13 cellular contexts compared by ENCODE assay signal in the genomic region with DNA sequence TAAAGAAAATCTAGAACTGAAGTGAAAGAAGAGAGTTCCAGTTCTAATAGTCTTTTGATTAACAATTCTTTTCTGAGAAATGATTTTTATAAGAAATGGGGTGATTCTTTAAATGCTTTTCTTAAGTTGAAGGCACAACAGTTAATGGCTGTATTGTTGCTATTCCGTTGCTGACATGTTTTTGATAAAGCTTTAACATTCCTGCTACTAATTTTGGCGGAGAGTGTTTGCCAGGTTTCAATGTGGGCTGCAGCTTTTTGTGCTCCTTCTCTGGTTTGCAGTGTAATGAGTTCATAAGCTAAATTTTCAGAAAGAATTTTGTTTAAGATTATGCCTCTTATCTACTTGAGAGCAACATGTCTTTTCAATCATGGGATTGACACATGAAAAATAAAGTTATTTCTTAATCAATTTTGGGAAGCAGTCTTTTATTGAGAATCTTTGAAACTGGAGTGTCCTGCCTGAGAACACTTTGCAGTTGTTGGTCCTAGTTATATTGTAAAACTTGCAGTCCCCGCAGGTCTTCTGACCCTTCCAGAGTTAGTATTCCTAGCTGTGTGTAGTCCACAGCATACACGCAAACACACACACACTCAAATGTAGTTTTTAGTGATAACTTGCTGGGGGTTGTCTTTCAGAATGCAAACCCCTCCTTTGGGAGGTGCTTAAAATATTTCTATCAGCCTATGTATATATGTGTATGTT. TPM values are rescaled to one million over a fixed set of nuclear protein-coding genes. Genes with fewer than 3 reads are reported as not detected.
DNase-seq lines count a peak whose midpoint lies in the region; ATAC-seq lines count a peak whose summit lies in the region.
"Had no signal": no experiment of that assay in that cellular context is flagged by ENCODE, and none has a peak within 500 bp of the region (broad histone marks: within the 10 kb centered on the region; RNA-seq: fewer than 3 reads in every experiment).

No MANE protein-coding gene starts in this region.

- H3K18ac ChIP-seq in mesenchymal stem cell (ENCODE audit: low read depth in 1 of 2, low read length in 2 of 2) = no peak overlapping the region

- 98% methylated on average over 2 of the region's 4 CpGs for WGBS in mesenchymal stem cell

- no peaks in the 10 kb centered on the region for H3K27me3 Mint-ChIP-seq in CD4-positive, CD25-positive, alpha-beta regulatory T cell

- H3K9me3 ChIP-seq in CD4-positive, CD25-positive, alpha-beta regulatory T cell (ENCODE audit: control insufficient read depth in 2 of 2, low read length in 2 of 2) = no peaks in the 10 kb centered on the region
- H3K9me3 ChIP-seq in mesenchymal stem cell (ENCODE audit: control insufficient read depth, low read length) = no peaks in the 10 kb centered on the region

- H2BK120ac ChIP-seq in mesenchymal stem cell (ENCODE audit: low read depth, low read length) = no peak overlapping the region

- no peak overlapping the region for H3K27ac ChIP-seq in CD4-positive, CD25-positive, alpha-beta regulatory T cell (ENCODE audit: insufficient read depth, low read length, poor library complexity, severe bottlenecking)
- H3K27ac ChIP-seq in caudate nucleus (ENCODE audit: low read depth, low read length) = peak overlapping the region; percentile 17
- H3K27ac ChIP-seq in mesenchymal stem cell (ENCODE audit: low read length, poor library complexity, severe bottlenecking) = no peak overlapping the region

- no peak overlapping the region for H2AFZ ChIP-seq in mesenchymal stem cell (ENCODE audit: low read depth, low read length)
- H2AFZ ChIP-seq: GM23338 had no signal

- H3K4ac ChIP-seq in mesenchymal stem cell (ENCODE audit: low read depth in 1 of 2, low read length in 2 of 2) = no peak overlapping the region

- H3K36me3 Mint-ChIP-seq in CD4-positive, CD25-positive, alpha-beta regulatory T cell = peaks cover 36% of the 10 kb centered on the region

- no peak overlapping the region for H2BK12ac ChIP-seq in mesenchymal stem cell (ENCODE audit: low read length in 2 of 2)

- H2AK5ac ChIP-seq in mesenchymal stem cell (ENCODE audit: low read length, severe bottlenecking) = no peak overlapping the region

- no peaks in the 10 kb centered on the region for H3K9me3 Mint-ChIP-seq in CD4-positive, CD25-positive, alpha-beta regulatory T cell
- H3K9me3 Mint-ChIP-seq: CD8-positive, alpha-beta T cell; GM23338 had no signal

- no peak overlapping the region for H2BK5ac ChIP-seq in mesenchymal stem cell (ENCODE audit: low read depth, low read length, poor library complexity, severe bottlenecking)

- H3K23ac ChIP-seq in mesenchymal stem cell (ENCODE audit: low read length in 2 of 2) = no peak overlapping the region

- peak overlapping the region; percentile 71 for H3K9ac ChIP-seq in mesenchymal stem cell (ENCODE audit: low read length)

- H3K4me1 Mint-ChIP-seq in CD4-positive, CD25-positive, alpha-beta regulatory T cell = peaks cover 0 to 16% (median 5%) of the 10 kb centered on the region in 4 donors

- H3K4me3 ChIP-seq in CD4-positive, CD25-positive, alpha-beta regulatory T cell (ENCODE audit: low read depth, low read length) = no peak overlapping the region
- H3K4me3 ChIP-seq in mesenchymal stem cell (ENCODE audit: insufficient read depth in 1 of 2, low read depth in 1 of 2, low read length in 2 of 2) = no peak overlapping the region
- H3K4me3 ChIP-seq: GM23338, K562 had no signal

- intact Hi-C loops in left cardiac atrium (cut with DNase I) = no loop called here

- peaks cover 52% of the 10 kb centered on the region for H3K36me3 ChIP-seq in CD4-positive, CD25-positive, alpha-beta regulatory T cell (ENCODE audit: control insufficient read depth, insufficient read depth, low read length)
- H3K36me3 ChIP-seq in mesenchymal stem cell (ENCODE audit: control insufficient read depth in 1 of 2, insufficient read depth in 2 of 2, low read depth in 1 of 2, low read length in 2 of 2) = peaks cover 18 to 82% of the 10 kb centered on the region in 2 experiments

- no peak overlapping the region for H3K4me2 ChIP-seq in mesenchymal stem cell (ENCODE audit: low read length, poor library complexity, severe bottlenecking)
- H3K4me2 ChIP-seq: GM23338 had no signal

- H3K27ac Mint-ChIP-seq in CD4-positive, CD25-positive, alpha-beta regulatory T cell = peak overlapping the region in 2 of 3 donors; percentile 6 to 67
- H3K27ac Mint-ChIP-seq: GM23338 had no signal

- H3K4me1 ChIP-seq in CD4-positive, CD25-positive, alpha-beta regulatory T cell (ENCODE audit: control insufficient read depth, insufficient read depth, low read length, poor library complexity, severe bottlenecking) = no peaks in the 10 kb centered on the region
- H3K4me1 ChIP-seq in mesenchymal stem cell (ENCODE audit: control insufficient read depth, insufficient read depth, low read depth, low read length) = peaks cover 1% of the 10 kb centered on the region

- no peak overlapping the region for H3K4me3 Mint-ChIP-seq in CD4-positive, CD25-positive, alpha-beta regulatory T cell
- H3K4me3 Mint-ChIP-seq: CD8-positive, alpha-beta T cell; GM23338 had no signal

- H2BK15ac ChIP-seq in mesenchymal stem cell (ENCODE audit: low read depth, poor library complexity, severe bottlenecking) = no peak overlapping the region

- H3K27me3 ChIP-seq in CD4-positive, CD25-positive, alpha-beta regulatory T cell (ENCODE audit: control insufficient read depth, insufficient read depth, low read length) = no peaks in the 10 kb centered on the region
- no peaks in the 10 kb centered on the region for H3K27me3 ChIP-seq in mesenchymal stem cell (ENCODE audit: control insufficient read depth in 1 of 2, insufficient read depth in 1 of 2, low read length in 2 of 2)

- peaks cover 14% of the 10 kb centered on the region for H3K79me1 ChIP-seq in mesenchymal stem cell (replicated peaks; ENCODE audit: low read length, poor library complexity, severe bottlenecking)

- no peak overlapping the region for H4K8ac ChIP-seq in mesenchymal stem cell (ENCODE audit: low read length)

- no peak for ATAC-seq in CD4-positive, CD25-positive, alpha-beta regulatory T cell (ENCODE audit: low read depth in 2 of 2)
- ATAC-seq in left cardiac atrium = peak; percentile 10 to 38
- no peak for ATAC-seq in HG02938 (IDR thresholded peaks at IDR 0.05; ENCODE audit: unreplicated experiment)

- DNase-seq in CD4-positive, CD25-positive, alpha-beta regulatory T cell = no peak
- no peak for DNase-seq in caudate nucleus (lab: John Stamatoyannopoulos, UW)
- no peak for DNase-seq in left cardiac atrium
- DNase-seq in mesenchymal stem cell = no peak
- DNase-seq in SHP77 treated with DMSO at 0.1 percent for 48 hours (lab: John Stamatoyannopoulos, UW) = no peak
- no peak for DNase-seq in DMS114 treated with DMSO at 0.1 percent for 48 hours (lab: John Stamatoyannopoulos, UW; ENCODE audit: unreplicated experiment)
- DNase-seq: CD8-positive, alpha-beta T cell; NCI-H146; NCI-H2081 treated with DMSO at 0.1 percent for 48 hours; NCI-H526 treated with DMSO at 0.1 percent for 48 hours had no signal

- no peak overlapping the region for H4K91ac ChIP-seq in mesenchymal stem cell (ENCODE audit: low read length)

- no peak overlapping the region for H3K14ac ChIP-seq in mesenchymal stem cell (ENCODE audit: low read length in 2 of 2)

RNA-seq across cellular contexts. Expression of a gene that starts 56.7 kb away (rescaled TPM):
- total RNA-seq in CD4-positive, CD25-positive, alpha-beta regulatory T cell = not detected
- under 1 TPM in 1 of 4 donors, not detected in 3; 0.24 TPM for polyA plus RNA-seq in CD4-positive, CD25-positive, alpha-beta regulatory T cell
- total RNA-seq in left cardiac atrium = under 1 TPM; 0.29 to 0.55 TPM
- polyA plus RNA-seq in mesenchymal stem cell (2013, experiment 1 of 2) = 0.01 TPM
- polyA plus RNA-seq in mesenchymal stem cell (2013, experiment 2 of 2) = not detected
- total RNA-seq: CD8-positive, alpha-beta T cell; K562 had no signal
- polyA plus RNA-seq: K562 had no signal

Comparison
In these comparisons a context has a peak if more than half of its experiments do, and no peak if none do; other contexts are left out.
1. ATAC-seq: peak in left cardiac atrium (2 of 2); none in CD4-positive, CD25-positive, alpha-beta regulatory T cell (0 of 2) and HG02938 (single experiment).